ENCODE assay signal across 8 cellular contexts in the genomic region with DNA sequence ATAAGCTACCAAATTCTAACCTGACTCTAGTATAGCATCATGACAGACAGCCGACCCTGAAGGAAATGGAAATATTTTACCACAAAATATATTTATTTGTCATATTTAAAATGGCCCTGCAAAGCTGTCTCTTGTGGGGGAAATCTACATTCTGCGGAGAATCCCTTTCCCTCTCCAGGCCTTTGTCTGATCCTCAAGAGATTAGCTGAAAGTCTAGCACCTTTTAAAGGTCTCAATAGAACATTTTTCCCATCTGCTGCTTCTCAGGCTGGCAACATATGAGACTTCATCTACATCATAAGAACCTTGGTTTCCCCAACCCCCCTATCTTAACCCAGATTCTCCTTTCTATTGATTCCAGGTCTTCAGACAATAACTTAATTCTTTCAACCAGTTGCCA. TPM values are rescaled to one million over a fixed set of nuclear protein-coding genes. Genes with fewer than 3 reads are reported as not detected.
"Had no signal": no experiment of that assay in that cellular context is flagged by ENCODE, and none has a peak within 500 bp of the region (broad histone marks: within the 10 kb centered on the region; RNA-seq: fewer than 3 reads in every experiment).

No MANE protein-coding gene starts in this region.

- H3K4me3 ChIP-seq: GM12878 had no signal

- DNase-seq: GDM1, GF-D8 had no signal

- FAIRE-seq: G401.6, GM12878, GM12891, GM12892, GM18507, GM19239 had no signal

- ATAC-seq: GM12878 had no signal

RNA-seq across cellular contexts. Expression of a gene that starts 1.7 kb away (rescaled TPM):
- total RNA-seq: GM12878 had no signal
- polyA plus RNA-seq: GM12878 had no signal

RNA-seq across cellular contexts. Expression of a gene that starts 13.6 kb away (rescaled TPM):
- total RNA-seq: GM12878 had no signal
- polyA plus RNA-seq: GM12878 had no signal

RNA-seq across cellular contexts. Expression of a gene that starts 19.5 kb away (rescaled TPM):
- total RNA-seq: GM12878 had no signal
- polyA plus RNA-seq: GM12878 had no signal

RNA-seq across cellular contexts. Expression of a gene that starts 52.0 kb away (rescaled TPM):
- total RNA-seq: GM12878 had no signal
- polyA plus RNA-seq: GM12878 had no signal
